In the genomic region with DNA sequence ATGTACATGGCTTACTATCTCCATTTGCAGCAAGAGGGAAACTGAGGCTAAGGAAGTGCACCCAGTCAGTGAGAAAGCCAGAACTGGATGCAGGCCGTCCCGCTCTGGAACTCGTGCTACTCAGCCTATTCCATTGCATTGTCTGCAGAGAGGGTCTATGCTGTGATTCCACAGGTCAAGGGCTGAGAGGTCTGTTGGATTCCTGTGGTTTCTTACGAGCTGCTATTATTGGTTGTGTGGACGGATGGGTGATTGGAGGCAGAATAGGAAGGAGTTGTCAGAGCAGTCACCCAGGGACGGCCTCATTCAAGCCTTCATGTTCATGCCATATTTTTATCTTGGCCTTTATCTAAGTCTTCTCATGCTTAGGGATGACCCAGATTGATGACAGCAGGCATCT, we compare ENCODE assay signal across 31 cellular contexts. TPM values are rescaled to one million over a fixed set of nuclear protein-coding genes. Genes with fewer than 3 reads are reported as not detected.
"Had no signal": no experiment of that assay in that cellular context is flagged by ENCODE, and none has a peak within 500 bp of the region (broad histone marks: within the 10 kb centered on the region; RNA-seq: fewer than 3 reads in every experiment).

No MANE protein-coding gene starts in this region.

- H3K36me3 Mint-ChIP-seq: mesothelial cell of epicardium; naive B cell; natural killer cell; stimulated activated naive B cell treated with anti-CD40 and anti-IgM and Interleukin-4, amounts not matched to agents 10 μg/mL and 1 μg/mL and 100 μg/mL, for 72 hours had no signal

- H3K27me3 ChIP-seq: hepatocyte, ovary, right atrium auricular region, right lobe of liver, stomach, testis, thyroid gland, transverse colon, upper lobe of right lung had no signal

- H3K4me1 Mint-ChIP-seq: natural killer cell had no signal

- H3K4me3 Mint-ChIP-seq: mesothelial cell of epicardium; natural killer cell; stimulated activated naive B cell treated with anti-CD40 and anti-IgM and Interleukin-4, amounts not matched to agents 10 μg/mL and 1 μg/mL and 100 μg/mL, for 72 hours had no signal

- H3K4me3 ChIP-seq: hepatocyte, lower lobe of right lung, ovary, right atrium auricular region, right lobe of liver, skin epidermis, stomach, testis, thyroid gland, transverse colon, upper lobe of right lung had no signal

- H3K9me3 Mint-ChIP-seq: mesothelial cell of epicardium; naive B cell; natural killer cell; stimulated activated naive B cell treated with anti-CD40 and anti-IgM and Interleukin-4, amounts not matched to agents 10 μg/mL and 1 μg/mL and 100 μg/mL, for 72 hours had no signal

- DNase-seq: kidney glomerular epithelial cell; left cardiac atrium; lower lobe of right lung; mammary epithelial cell; mesendoderm; naive B cell; natural killer cell; ovary; right lobe of liver; stimulated activated CD4-positive, alpha-beta T cell treated with anti-CD3 and anti-CD28 coated beads, Interleukin-12 subunit alpha, Interleukin-12 subunit beta, amount 100 ng/mL, for 4 hours; stimulated activated CD4-positive, alpha-beta T cell treated with anti-CD3 and anti-CD28 coated beads, Interleukin-15, amount 100 ng/mL, for 24 hours; stimulated activated CD4-positive, alpha-beta T cell treated with anti-CD3 and anti-CD28 coated beads, Interleukin-2, amount 100 ng/mL, for 24 hours; stimulated activated CD4-positive, alpha-beta T cell treated with anti-CD3 and anti-CD28 coated beads, Interleukin-4, amount 100 ng/mL, for 1 hour; stimulated activated naive B cell treated with anti-CD40 and anti-IgM and Interleukin-4, amounts not matched to agents 10 μg/mL and 1 μg/mL and 100 μg/mL, for 72 hours; stimulated activated naive CD8-positive, alpha-beta T cell treated with anti-CD3 and anti-CD28 coated beads, Interleukin-15, Interleukin-2, amounts not matched to agents 100 U/mL and 50 U/mL, for 24 hours; stomach; testis; thyroid gland; transverse colon; upper lobe of right lung had no signal

- H3K27ac Mint-ChIP-seq: mesothelial cell of epicardium; naive B cell; natural killer cell; progenitor cell of endocrine pancreas; stimulated activated naive B cell treated with anti-CD40 and anti-IgM and Interleukin-4, amounts not matched to agents 10 μg/mL and 1 μg/mL and 100 μg/mL, for 72 hours had no signal

- H3K36me3 ChIP-seq: lower lobe of right lung, ovary, right atrium auricular region, right lobe of liver, stomach, thyroid gland, transverse colon, upper lobe of right lung had no signal

- H3K27ac ChIP-seq: hepatocyte, lower lobe of right lung, ovary, right atrium auricular region, right lobe of liver, skin epidermis, stomach, testis, thyroid gland, transverse colon, upper lobe of right lung had no signal

- ATAC-seq: left cardiac atrium; left lobe of liver; lower lobe of right lung; natural killer cell; right lobe of liver; stimulated activated naive B cell treated with anti-CD40 and anti-IgM and Interleukin-4, amounts not matched to agents 10 μg/mL and 1 μg/mL and 100 μg/mL, for 72 hours; stimulated activated naive CD8-positive, alpha-beta T cell treated with anti-CD3 and anti-CD28 coated beads, Interleukin-15, Interleukin-2, amounts not matched to agents 100 U/mL and 50 U/mL, for 24 hours; upper lobe of right lung had no signal

- H3K9me3 ChIP-seq: lower lobe of right lung, ovary, right lobe of liver, stomach, testis, thyroid gland, transverse colon, upper lobe of right lung had no signal

RNA-seq across cellular contexts. Expression of a gene that starts 33.4 kb away (rescaled TPM):
- total RNA-seq: hepatocyte, left cardiac atrium, liver, mammary epithelial cell, mesothelial cell of epicardium, mononuclear cell, natural killer cell, omental fat pad, pulmonary artery endothelial cell, renal cortical epithelial cell, right atrium auricular region, right lobe of liver, testis, thyroid gland, transverse colon had no signal
